13 cellular contexts compared by ENCODE assay signal in genomic region chr4:8940792-8941491, GRCh38.
DNase-seq lines count a peak whose midpoint lies in the region; ATAC-seq, FAIRE-seq and TF ChIP-seq lines count a peak whose summit lies in the region.
"Had no signal": no experiment of that assay in that cellular context is flagged by ENCODE, and none has a peak within 500 bp of the region (broad histone marks: within the 10 kb centered on the region; RNA-seq: fewer than 3 reads in every experiment).

No MANE protein-coding gene starts in this region.

- no peaks in the 10 kb centered on the region for H3K36me3 ChIP-seq in DND-41 (ENCODE audit: insufficient read depth, low read length)
- no peaks in the 10 kb centered on the region for H3K36me3 ChIP-seq in Panc1 (ENCODE audit: control insufficient read depth, insufficient read depth, low read length)

- DNase-seq in A549 (ENCODE audit: low read depth in 1 of 2, low spot score in 1 of 2) (peak in 1 of 2 experiments; percentile 17), DND-41 (no peak), Panc1 (ENCODE audit: low read depth, low spot score) (no peak), iPS-NIHi7 (ENCODE audit: extremely low spot score) (peak; percentile 46), nucleus accumbens (lab: John Stamatoyannopoulos, UW) (no peak), KG1 (lab: John Stamatoyannopoulos, UW) (no peak)
- DNase-seq in activated T-helper 1 cell treated with anti-CD3 and anti-CD28 coated beads, Interleukin-12 subunit alpha, Interleukin-12 subunit beta, Interleukin-2, Interleukin-4 antibody, amounts not matched to agents 30 ng/mL and 10 ng/mL and 1 ng/mL, durations not matched to agents 14 hours and 24 hours and 36 hours (ENCODE audit: low spot score), result no peak
- DNase-seq: activated T-cell treated with anti-CD3 and anti-CD28 coated beads, Interleukin-2, amount 50 U/mL, for 24 hours; central memory CD4-positive, alpha-beta T cell; stimulated activated CD4-positive, alpha-beta T cell treated with anti-CD3 and anti-CD28 coated beads, Interleukin-1b, Interleukin-23, amount 100 ng/mL, for 48 hours; T1000 had no signal

- TF ChIP-seq POLR2A in A549 (IDR thresholded peaks at IDR 0.05; ENCODE audit: low read length), result no peak

- H3K27ac ChIP-seq in A549 (no peak overlapping the region), DND-41 (ENCODE audit: low read length) (no peak overlapping the region), Panc1 (ENCODE audit: low read length) (no peak overlapping the region)

- H3K27me3 Mint-ChIP-seq in activated T-helper 1 cell treated with anti-CD3 and anti-CD28 coated beads, Interleukin-12 subunit alpha, Interleukin-12 subunit beta, Interleukin-2, Interleukin-4 antibody, amounts not matched to agents 30 ng/mL and 10 ng/mL and 1 ng/mL, durations not matched to agents 14 hours and 24 hours and 36 hours (ENCODE audit: insufficient read depth), result no peaks in the 10 kb centered on the region
- H3K27me3 Mint-ChIP-seq: activated T-cell treated with anti-CD3 and anti-CD28 coated beads, Interleukin-2, amount 50 U/mL, for 24 hours had no signal

- FAIRE-seq in A549 (lab: Jason Lieb, UNC), result no peak
- FAIRE-seq: islet of Langerhans had no signal

- no peak overlapping the region for H3K4me2 ChIP-seq in A549
- H3K4me2 ChIP-seq in DND-41 (ENCODE audit: insufficient read depth, low read length), result no peak overlapping the region

- H3K4me1 ChIP-seq in A549 (no peaks in the 10 kb centered on the region), DND-41 (ENCODE audit: insufficient read depth, low read length) (no peaks in the 10 kb centered on the region), Panc1 (ENCODE audit: control insufficient read depth, insufficient read depth, low read length) (no peaks in the 10 kb centered on the region)

- 36% methylated on average over 11 of the region's 21 CpGs for WGBS in A549 (ENCODE audit: missing lambda C conversion rate)

- in situ Hi-C loops in Panc1 (cut with HindIII; ENCODE audit: low pct_unique_long_range_greater_than_20kb, low sequenced_read_pairs), result no loop called here

- no peak overlapping the region for H2AFZ ChIP-seq in DND-41 (ENCODE audit: low read depth, low read length)

- H3K27me3 ChIP-seq in DND-41 (ENCODE audit: insufficient read depth, low read length, poor library complexity) (no peaks in the 10 kb centered on the region), Panc1 (ENCODE audit: control insufficient read depth, insufficient read depth, low read length) (no peaks in the 10 kb centered on the region)

- no TSS peak for BruUV-seq in Panc1 (replicated peaks; lab: Mats Ljungman, UMichigan)

- H3K36me3 Mint-ChIP-seq in activated T-helper 1 cell treated with anti-CD3 and anti-CD28 coated beads, Interleukin-12 subunit alpha, Interleukin-12 subunit beta, Interleukin-2, Interleukin-4 antibody, amounts not matched to agents 30 ng/mL and 10 ng/mL and 1 ng/mL, durations not matched to agents 14 hours and 24 hours and 36 hours (ENCODE audit: low read depth), result no peaks in the 10 kb centered on the region

- no peak overlapping the region for H3K4me3 ChIP-seq in A549
- H3K4me3 ChIP-seq in DND-41 (ENCODE audit: low read depth in 1 of 2, low read length in 2 of 2), result no peak overlapping the region
- no peak overlapping the region for H3K4me3 ChIP-seq in Panc1 (ENCODE audit: low read depth in 2 of 2, low read length in 2 of 2)

- no peak for TF ChIP-seq EP300 in A549 (IDR thresholded peaks at IDR 0.05)

- no peak overlapping the region for H3K27ac Mint-ChIP-seq in activated T-helper 1 cell treated with anti-CD3 and anti-CD28 coated beads, Interleukin-12 subunit alpha, Interleukin-12 subunit beta, Interleukin-2, Interleukin-4 antibody, amounts not matched to agents 30 ng/mL and 10 ng/mL and 1 ng/mL, durations not matched to agents 14 hours and 24 hours and 36 hours
- H3K27ac Mint-ChIP-seq: activated T-cell treated with anti-CD3 and anti-CD28 coated beads, Interleukin-2, amount 50 U/mL, for 24 hours had no signal

- H3K79me2 ChIP-seq in DND-41 (ENCODE audit: insufficient read depth, low read length), result no peaks in the 10 kb centered on the region

- no peaks in the 10 kb centered on the region for H3K9me3 Mint-ChIP-seq in activated T-helper 1 cell treated with anti-CD3 and anti-CD28 coated beads, Interleukin-12 subunit alpha, Interleukin-12 subunit beta, Interleukin-2, Interleukin-4 antibody, amounts not matched to agents 30 ng/mL and 10 ng/mL and 1 ng/mL, durations not matched to agents 14 hours and 24 hours and 36 hours
- H3K9me3 Mint-ChIP-seq: activated T-cell treated with anti-CD3 and anti-CD28 coated beads, Interleukin-2, amount 50 U/mL, for 24 hours had no signal

- no peaks in the 10 kb centered on the region for H3K9me3 ChIP-seq in A549
- no peaks in the 10 kb centered on the region for H3K9me3 ChIP-seq in DND-41 (ENCODE audit: insufficient read depth, low read length, severe bottlenecking)
- no peaks in the 10 kb centered on the region for H3K9me3 ChIP-seq in Panc1 (ENCODE audit: control insufficient read depth, insufficient read depth, low read depth, low read length)

- CTCF ChIA-PET in A549 (lab: Yijun Ruan, JAX), result interaction anchor here (0.6 to 1.2 kb wide), 2 partner anchors 27 to 44 kb away, joined by 3 to 4 read pairs; no protein-coding TSS in a partner anchor
- CTCF ChIA-PET in Panc1 (lab: Charles Lee), result no interaction called here

- intact Hi-C loops in Panc1 (cut with micrococcal nuclease; ENCODE audit: unreplicated experiment), result no loop called here
- intact Hi-C loops in activated T-helper 1 cell treated with anti-CD3 and anti-CD28 coated beads, Interleukin-12 subunit alpha, Interleukin-12 subunit beta, Interleukin-2, Interleukin-4 antibody, amounts not matched to agents 30 ng/mL and 10 ng/mL and 1 ng/mL, durations not matched to agents 14 hours and 24 hours and 36 hours (cut with micrococcal nuclease), result no loop called here

- no peak overlapping the region for H3K4me3 Mint-ChIP-seq in activated T-helper 1 cell treated with anti-CD3 and anti-CD28 coated beads, Interleukin-12 subunit alpha, Interleukin-12 subunit beta, Interleukin-2, Interleukin-4 antibody, amounts not matched to agents 30 ng/mL and 10 ng/mL and 1 ng/mL, durations not matched to agents 14 hours and 24 hours and 36 hours
- H3K4me3 Mint-ChIP-seq: activated T-cell treated with anti-CD3 and anti-CD28 coated beads, Interleukin-2, amount 50 U/mL, for 24 hours had no signal

- POLR2A ChIA-PET in A549 (lab: Yijun Ruan, JAX), result no interaction called here
- POLR2A ChIA-PET in Panc1 (lab: Charles Lee), result no interaction called here

- H3K9ac ChIP-seq in DND-41 (ENCODE audit: low read depth, low read length), result no peak overlapping the region

- TF ChIP-seq RAD21 in A549 (conservative IDR thresholded peaks at IDR 0.05 in 1 of 2, IDR thresholded peaks at IDR 0.05 in 1 of 2), result peak in 1 of 2 experiments; percentile 33; a peak in 3 of 5 replicates

- no peaks in the 10 kb centered on the region for H4K20me1 ChIP-seq in DND-41 (ENCODE audit: insufficient read depth, low read length)

- H3K4me1 Mint-ChIP-seq in activated T-helper 1 cell treated with anti-CD3 and anti-CD28 coated beads, Interleukin-12 subunit alpha, Interleukin-12 subunit beta, Interleukin-2, Interleukin-4 antibody, amounts not matched to agents 30 ng/mL and 10 ng/mL and 1 ng/mL, durations not matched to agents 14 hours and 24 hours and 36 hours (ENCODE audit: low read depth), result no peaks in the 10 kb centered on the region

- ATAC-seq in A549 (peak; percentile 68 to 79; a peak in 5 of 6 replicates), DND-41 (ENCODE audit: insufficient read depth, low read depth) (no peak), Panc1 (peak; percentile 84), HG02571 (IDR thresholded peaks at IDR 0.05; ENCODE audit: unreplicated experiment) (no peak)

- TF ChIP-seq CTCF in A549 (IDR thresholded peaks at IDR 0.05) (0 out of 3 replicates have a peak, but pooled peaks have one; percentile 22), DND-41 (IDR thresholded peaks at IDR 0.05; ENCODE audit: borderline replicate concordance, extremely low read depth, low read length, poor library complexity, severe bottlenecking) (peak; percentile 28), Panc1 (IDR thresholded peaks at IDR 0.05) (peak; percentile 77)

TF ChIP-seq in A549, 52 proteins besides CTCF, POLR2A, EP300 and RAD21:
- TF ChIP-seq EHF (CRISPR knock-in tag; IDR thresholded peaks at IDR 0.05) (no peak), NR3C1 (IDR thresholded peaks at IDR 0.05) (no peak), MAZ (IDR thresholded peaks at IDR 0.05; ENCODE audit: borderline replicate concordance, low read depth, low read length) (no peak), CHD4 (IDR thresholded peaks at IDR 0.05; ENCODE audit: borderline replicate concordance) (no peak), ZSCAN20 (CRISPR knock-in tag; IDR thresholded peaks at IDR 0.05) (no peak), JUNB (IDR thresholded peaks at IDR 0.05) (no peak), REST (IDR thresholded peaks at IDR 0.05) (no peak), HOXB13 (CRISPR knock-in tag; IDR thresholded peaks at IDR 0.05; ENCODE audit: low read depth) (no peak)

Comparison
In these comparisons a context has a peak if more than half of its experiments do, and no peak if none do; other contexts are left out.
1. ATAC-seq: peak in A549 (2 of 2) and Panc1 (single experiment); none in DND-41 (single experiment) and HG02571 (single experiment).
2. CTCF ChIP-seq: peak in every context shown above with its lines; median percentile 77 in Panc1; 28 in DND-41; 22 in A549.